ENCODE assay signal across 27 cellular contexts in genomic region chrX:52422884-52423283, GRCh38. TPM values are rescaled to one million over a fixed set of nuclear protein-coding genes. Genes with fewer than 3 reads are reported as not detected.
DNase-seq lines count a peak whose midpoint lies in the region; ATAC-seq, FAIRE-seq and TF ChIP-seq lines count a peak whose summit lies in the region.
"Had no signal": no experiment of that assay in that cellular context is flagged by ENCODE, and none has a peak within 500 bp of the region (broad histone marks: within the 10 kb centered on the region; RNA-seq: fewer than 3 reads in every experiment).

No MANE protein-coding gene starts in this region.

- peaks cover 8% of the 10 kb centered on the region for H3K27me3 ChIP-seq in osteoblast (ENCODE audit: insufficient read depth, low read length)
- H3K27me3 ChIP-seq: colonic mucosa had no signal

- no peaks in the 10 kb centered on the region for H4K20me1 ChIP-seq in osteoblast (ENCODE audit: insufficient read depth, low read length)

- H3K9me3 ChIP-seq in osteoblast (ENCODE audit: low read depth, low read length), result no peaks in the 10 kb centered on the region
- H3K9me3 ChIP-seq: adrenal gland; BLaER1 treated with 17β-estradiol and CSF1 and Interleukin-3, amounts not matched to agents 10 nM and 100 nM; colonic mucosa; heart left ventricle; lower lobe of right lung; pancreas had no signal

- peak overlapping the region; percentile 38 for H3K4me2 ChIP-seq in osteoblast (ENCODE audit: insufficient read depth, low read length)
- H3K4me2 ChIP-seq: BLaER1 treated with 17β-estradiol and CSF1 and Interleukin-3, amounts not matched to agents 10 nM and 100 nM had no signal

- H3K4me3 ChIP-seq in osteoblast (ENCODE audit: insufficient read depth, low read length), result no peak overlapping the region
- H3K4me3 ChIP-seq: adrenal gland; BLaER1 treated with 17β-estradiol and CSF1 and Interleukin-3, amounts not matched to agents 10 nM and 100 nM; colonic mucosa; heart left ventricle; lower lobe of right lung; pancreas had no signal

- H3K36me3 ChIP-seq in osteoblast (ENCODE audit: insufficient read depth, low read length), result no peaks in the 10 kb centered on the region
- H3K36me3 ChIP-seq: adrenal gland; BLaER1 treated with 17β-estradiol and CSF1 and Interleukin-3, amounts not matched to agents 10 nM and 100 nM; colonic mucosa; heart left ventricle; lower lobe of right lung; pancreas had no signal

- no peaks in the 10 kb centered on the region for H3K79me2 ChIP-seq in osteoblast (ENCODE audit: insufficient read depth, low read length)

- no peak overlapping the region for H3K27ac ChIP-seq in osteoblast (ENCODE audit: low read depth, low read length)
- H3K27ac ChIP-seq: adrenal gland; BLaER1 treated with 17β-estradiol and CSF1 and Interleukin-3, amounts not matched to agents 10 nM and 100 nM; colonic mucosa; heart left ventricle; lower lobe of right lung; pancreas had no signal

- peaks cover 26% of the 10 kb centered on the region for H3K4me1 ChIP-seq in osteoblast (ENCODE audit: insufficient read depth, low read length)
- H3K4me1 ChIP-seq: adrenal gland; BLaER1 treated with 17β-estradiol and CSF1 and Interleukin-3, amounts not matched to agents 10 nM and 100 nM; colonic mucosa; heart left ventricle; lower lobe of right lung; pancreas had no signal

- DNase-seq in EH (ENCODE audit: low read depth), result peak; percentile 81
- DNase-seq in RCC 7860 (ENCODE audit: low spot score), result no peak
- peak; percentile 54 for DNase-seq in osteoblast (ENCODE audit: insufficient read length, low spot score, missing footprints)
- DNase-seq in NCI-H1048 (lab: John Stamatoyannopoulos, UW), result no peak
- DNase-seq in occipital lobe (lab: John Stamatoyannopoulos, UW), result no peak
- no peak for DNase-seq in cortex of kidney (lab: John Stamatoyannopoulos, UW)
- DNase-seq: activated CD4-positive, alpha-beta T cell treated with anti-CD3 and anti-CD28 coated beads for 1 hour; adrenal gland; colonic mucosa; GDM1; heart left ventricle; immature natural killer cell; lower lobe of right lung; NCI-H1436 treated with DMSO at 0.1 percent for 48 hours; NCI-H2171 treated with DMSO at 0.1 percent for 48 hours; NCI-H774; pancreas; small intestine; stimulated activated CD4-positive, alpha-beta T cell treated with anti-CD3 and anti-CD28 coated beads, Interleukin-4, amount 100 ng/mL, for 1 hour had no signal

- peak; percentile 37 for FAIRE-seq in RCC 7860 (lab: Jason Lieb, UNC)
- FAIRE-seq in colon (lab: Jason Lieb, UNC), result peak; percentile 96
- FAIRE-seq: D721Med, endothelial cell of umbilical vein, GM12892, pancreas, small intestine had no signal

- no peak for TF ChIP-seq CTCF in osteoblast (IDR thresholded peaks at IDR 0.05; ENCODE audit: extremely low read depth, low read depth, low read length)

- ATAC-seq in GM18867 (IDR thresholded peaks at IDR 0.05; ENCODE audit: unreplicated experiment), result no peak
- ATAC-seq: heart left ventricle, lower lobe of right lung, pancreas had no signal

- no peak overlapping the region for H2AFZ ChIP-seq in osteoblast (ENCODE audit: low read length)

RNA-seq across cellular contexts. Expression of gene XAGE2, which starts 54.1 kb away (rescaled TPM):
- total RNA-seq in osteoblast, result not detected in 2 replicates
- total RNA-seq in occipital lobe, result not detected
- total RNA-seq: activated CD8-positive, alpha-beta memory T cell treated with anti-CD3 and anti-CD28 coated beads for 36 hours; adrenal gland; colonic mucosa; endothelial cell of umbilical vein; heart left ventricle; pancreas; urinary bladder had no signal

Comparison
In these comparisons a context has a peak if more than half of its experiments do, and no peak if none do; other contexts are left out.
1. DNase-seq: peak in EH (single experiment) and osteoblast (single experiment); none in RCC 7860 (single experiment), NCI-H1048 (single experiment), occipital lobe (single experiment) and cortex of kidney (single experiment).